1 cellular context compared by ENCODE assay signal in the genomic region with DNA sequence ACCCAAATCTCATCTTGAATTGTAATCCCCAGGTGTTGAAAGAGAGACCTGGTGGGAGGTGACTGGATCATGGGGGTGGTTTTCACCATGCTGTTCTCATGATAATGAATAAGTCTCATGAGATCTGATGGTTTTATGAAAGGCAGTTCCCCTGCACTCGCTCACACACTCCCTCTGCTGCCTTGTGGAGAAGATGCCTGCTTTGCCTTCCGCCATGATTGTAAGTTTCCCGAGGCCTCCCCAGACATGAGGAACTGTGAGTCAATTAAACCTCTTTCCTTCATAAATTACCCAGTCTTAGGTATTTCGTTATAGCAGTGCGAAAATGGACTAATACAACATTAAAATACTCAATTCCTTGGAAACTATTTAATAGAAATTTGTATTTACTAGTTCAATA.
TF ChIP-seq lines count a peak whose summit lies in the region.

No MANE protein-coding gene starts in this region.

TF ChIP-seq in GM23338, 12 proteins besides CTCF, POLR2A, EP300 and RAD21 (continued from another document):
- no peak for TF ChIP-seq ZNF462 (CRISPR knock-in tag; IDR thresholded peaks at IDR 0.05)
- no peak for TF ChIP-seq JUNB (IDR thresholded peaks at IDR 0.05; ENCODE audit: unreplicated experiment)
- no peak for TF ChIP-seq REST (IDR thresholded peaks at IDR 0.05; ENCODE audit: unreplicated experiment)
- no peak for TF ChIP-seq CREB1 (CRISPR knock-in tag; IDR thresholded peaks at IDR 0.05; ENCODE audit: low read depth)
- no peak for TF ChIP-seq ZNF114 (CRISPR knock-in tag; IDR thresholded peaks at IDR 0.05)
- no peak for TF ChIP-seq STAT1 (IDR thresholded peaks at IDR 0.05; ENCODE audit: unreplicated experiment)
- no peak for TF ChIP-seq POLR2AphosphoS5 (IDR thresholded peaks at IDR 0.05; ENCODE audit: low read depth)
- TF ChIP-seq ZNF331 (CRISPR knock-in tag; IDR thresholded peaks at IDR 0.05; ENCODE audit: low read depth) = no peak
- no peak for TF ChIP-seq EZH2phosphoT487 (IDR thresholded peaks at IDR 0.05; ENCODE audit: unreplicated experiment)
TF ChIP-seq in GM23338: peak in this region for 0.
